ENCODE assay signal across 14 cellular contexts in the genomic region with DNA sequence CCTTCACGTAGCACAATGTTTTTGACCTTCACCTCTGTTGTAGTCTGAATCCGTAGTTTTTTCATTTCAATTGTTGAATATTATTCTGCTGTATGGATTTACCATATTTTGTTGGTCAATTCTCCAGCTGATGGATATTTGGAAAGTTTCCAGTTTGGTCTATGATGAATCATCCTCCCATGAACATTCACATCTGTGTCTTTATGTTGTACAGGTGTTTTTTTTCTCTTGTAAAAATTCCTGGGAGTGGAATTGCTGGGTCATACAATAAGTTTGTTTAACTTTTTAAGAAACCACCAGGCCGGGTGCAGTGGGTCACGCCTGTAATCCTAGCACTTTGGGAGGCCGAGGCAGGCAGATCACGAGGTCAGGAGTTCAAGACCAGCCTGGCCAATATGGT.
"Had no signal": no experiment of that assay in that cellular context is flagged by ENCODE, and none has a peak within 500 bp of the region (broad histone marks: within the 10 kb centered on the region; RNA-seq: fewer than 3 reads in every experiment).

No MANE protein-coding gene starts in this region.

- H3K36me3 ChIP-seq: ascending aorta, cardiac muscle cell, spleen had no signal

- ATAC-seq: activated CD4-positive, CD25-positive, alpha-beta regulatory T cell treated with anti-CD3 and anti-CD28 coated beads, Interleukin-2, amount 50 U/mL, for 24 hours; left colon; naive thymus-derived CD8-positive, alpha-beta T cell; psoas muscle; sciatic nerve; stimulated activated memory B cell treated with anti-CD40 and anti-IgM and Interleukin-4, amounts not matched to agents 10 μg/mL and 1 μg/mL and 100 μg/mL, for 72 hours had no signal

- H3K9me3 ChIP-seq: ascending aorta, psoas muscle, spleen had no signal

- H3K4me1 ChIP-seq: ascending aorta, psoas muscle had no signal

- H3K27me3 ChIP-seq: ascending aorta, cardiac muscle cell had no signal

- DNase-seq: activated gamma-delta T cell; activated naive CD8-positive, alpha-beta T cell treated with anti-CD3 and anti-CD28 coated beads, Interleukin-2, amount 10 ng/mL, durations not matched to agents 7 days and 5 days; activated T-cell treated with anti-CD3 and anti-CD28 coated beads, Interleukin-2, amount 50 U/mL, for 1 hour; left colon; naive thymus-derived CD8-positive, alpha-beta T cell; psoas muscle; spleen; stimulated activated CD4-positive, alpha-beta T cell treated with anti-CD3 and anti-CD28 coated beads, Interleukin-1b, Interleukin-23, amount 100 ng/mL, for 48 hours had no signal

- H3K4me3 ChIP-seq: ascending aorta, cardiac muscle cell, lung, psoas muscle, spleen had no signal

- H3K27ac ChIP-seq: ascending aorta, cardiac muscle cell, psoas muscle, spleen had no signal
